Comparison of ENCODE assay signal across 1 cellular context in the genomic region with DNA sequence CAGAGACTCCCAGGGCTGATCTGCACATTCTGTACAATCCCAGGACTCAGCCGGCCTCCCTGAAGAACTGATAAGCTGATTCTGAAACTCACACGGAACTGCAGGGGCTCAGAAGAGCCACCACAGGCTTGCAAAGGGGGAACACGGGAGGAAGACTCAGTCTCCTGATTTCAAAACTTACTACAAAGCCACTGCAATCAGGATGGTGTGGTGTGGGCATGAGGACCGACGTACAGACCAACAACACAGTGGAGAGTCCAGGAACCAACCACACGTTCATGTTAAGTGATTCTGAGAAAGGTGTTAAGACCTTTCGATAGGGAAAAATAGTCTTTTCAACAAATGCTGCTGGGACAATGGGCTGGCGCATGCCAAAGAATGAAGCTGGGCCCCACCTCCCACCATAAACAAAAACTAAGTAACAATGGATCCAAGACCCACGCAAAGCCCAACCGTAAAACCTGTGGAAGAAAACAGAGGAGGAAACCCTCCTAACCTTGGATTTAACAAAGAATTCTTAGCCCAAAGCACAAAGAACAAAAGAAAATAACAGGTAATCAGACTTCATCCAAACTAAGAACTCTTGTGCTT.
TF ChIP-seq lines count a peak whose summit lies in the region.

No MANE protein-coding gene starts in this region.

TF ChIP-seq in IMR-90, 13 proteins besides CTCF, POLR2A, EP300 and RAD21 (continued from another document):
- TF ChIP-seq, protein P1, sequence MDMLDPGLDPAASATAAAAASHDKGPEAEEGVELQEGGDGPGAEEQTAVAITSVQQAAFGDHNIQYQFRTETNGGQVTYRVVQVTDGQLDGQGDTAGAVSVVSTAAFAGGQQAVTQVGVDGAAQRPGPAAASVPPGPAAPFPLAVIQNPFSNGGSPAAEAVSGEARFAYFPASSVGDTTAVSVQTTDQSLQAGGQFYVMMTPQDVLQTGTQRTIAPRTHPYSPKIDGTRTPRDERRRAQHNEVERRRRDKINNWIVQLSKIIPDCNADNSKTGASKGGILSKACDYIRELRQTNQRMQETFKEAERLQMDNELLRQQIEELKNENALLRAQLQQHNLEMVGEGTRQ (IDR thresholded peaks at IDR 0.05; ENCODE audit: low read depth, low read length) = no peak
- TF ChIP-seq FOS (IDR thresholded peaks at IDR 0.05; ENCODE audit: low read depth, low read length) (no peak), CEBPB (IDR thresholded peaks at IDR 0.05; ENCODE audit: low read depth, low read length) (no peak)
- TF ChIP-seq, protein P2, sequence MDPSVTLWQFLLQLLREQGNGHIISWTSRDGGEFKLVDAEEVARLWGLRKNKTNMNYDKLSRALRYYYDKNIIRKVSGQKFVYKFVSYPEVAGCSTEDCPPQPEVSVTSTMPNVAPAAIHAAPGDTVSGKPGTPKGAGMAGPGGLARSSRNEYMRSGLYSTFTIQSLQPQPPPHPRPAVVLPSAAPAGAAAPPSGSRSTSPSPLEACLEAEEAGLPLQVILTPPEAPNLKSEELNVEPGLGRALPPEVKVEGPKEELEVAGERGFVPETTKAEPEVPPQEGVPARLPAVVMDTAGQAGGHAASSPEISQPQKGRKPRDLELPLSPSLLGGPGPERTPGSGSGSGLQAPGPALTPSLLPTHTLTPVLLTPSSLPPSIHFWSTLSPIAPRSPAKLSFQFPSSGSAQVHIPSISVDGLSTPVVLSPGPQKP (IDR thresholded peaks at IDR 0.05; ENCODE audit: borderline replicate concordance, low read depth, low read length) = no peak
TF ChIP-seq in IMR-90: peak in this region for 0.
